22 cellular contexts compared by ENCODE assay signal in the genomic region with DNA sequence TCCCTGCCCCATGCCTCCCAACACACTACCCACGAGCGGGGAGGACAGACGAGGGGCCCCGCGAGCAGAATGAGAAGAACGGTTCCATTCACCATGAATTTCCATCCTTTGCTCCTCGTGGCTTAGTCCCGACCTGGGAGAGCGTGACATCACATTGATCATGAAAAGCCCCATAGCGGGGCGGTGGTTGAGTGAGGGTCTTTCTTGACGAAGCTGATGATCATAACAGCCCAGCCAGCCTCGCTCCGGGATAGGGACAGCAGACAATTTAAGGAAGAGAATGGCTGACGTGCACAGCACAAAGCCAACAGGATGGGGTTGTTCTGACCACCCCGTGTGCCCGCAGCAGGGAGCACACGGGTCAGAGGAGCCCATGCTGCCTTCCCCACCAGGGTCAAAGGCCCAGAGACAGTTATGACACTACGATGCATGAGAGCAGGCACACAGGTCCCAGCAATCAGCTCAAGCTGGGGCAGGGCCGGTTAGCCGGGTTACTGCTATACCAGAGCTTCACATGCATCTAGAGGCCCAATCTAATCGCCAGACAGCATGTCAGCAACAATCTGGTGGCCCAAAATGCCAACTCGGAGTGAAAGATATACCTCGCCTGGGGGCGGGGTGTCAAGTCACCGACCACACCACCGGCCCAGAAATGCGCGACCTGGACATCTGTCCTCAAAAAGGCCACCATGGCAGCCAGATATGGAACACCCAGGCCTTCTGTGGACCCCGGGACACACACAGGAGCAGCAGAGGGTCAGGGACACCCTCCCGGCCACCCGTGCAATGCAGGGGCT.
"Had no signal": no experiment of that assay in that cellular context is flagged by ENCODE, and none has a peak within 500 bp of the region (broad histone marks: within the 10 kb centered on the region; RNA-seq: fewer than 3 reads in every experiment).

No MANE protein-coding gene starts in this region.

- H3K9me3 ChIP-seq: colonic mucosa, gastrocnemius medialis, psoas muscle, uterus had no signal

- H3K79me2 ChIP-seq: parathyroid adenoma had no signal

- H3K4me3 Mint-ChIP-seq: activated CD4-positive, alpha-beta memory T cell treated with anti-CD3 and anti-CD28 coated beads, Interleukin-2, amount 10 ng/mL, durations not matched to agents 7 days and 5 days; activated CD4-positive, alpha-beta T cell treated with anti-CD3 and anti-CD28 coated beads, Interleukin-2, amount 10 ng/mL, durations not matched to agents 7 days and 5 days; naive thymus-derived CD8-positive, alpha-beta T cell; neural crest cell had no signal

- H3K9ac ChIP-seq: parathyroid adenoma had no signal

- H2AFZ ChIP-seq: parathyroid adenoma had no signal

- H3K27ac ChIP-seq: colonic mucosa, gastrocnemius medialis, parathyroid adenoma, psoas muscle, spleen, thoracic aorta, uterus had no signal

- H3K4me1 ChIP-seq: colonic mucosa, gastrocnemius medialis, parathyroid adenoma, psoas muscle, spleen, uterus had no signal

- H3K4me3 ChIP-seq: colonic mucosa, gastrocnemius medialis, psoas muscle, spleen, thoracic aorta, uterus had no signal

- H3K27ac Mint-ChIP-seq: activated CD4-positive, alpha-beta memory T cell treated with anti-CD3 and anti-CD28 coated beads, Interleukin-2, amount 10 ng/mL, durations not matched to agents 7 days and 5 days; activated CD4-positive, alpha-beta T cell treated with anti-CD3 and anti-CD28 coated beads, Interleukin-2, amount 10 ng/mL, durations not matched to agents 7 days and 5 days; naive thymus-derived CD8-positive, alpha-beta T cell had no signal

- H3K4me1 Mint-ChIP-seq: activated CD4-positive, alpha-beta T cell treated with anti-CD3 and anti-CD28 coated beads, Interleukin-2, amount 10 ng/mL, durations not matched to agents 7 days and 5 days; naive thymus-derived CD8-positive, alpha-beta T cell had no signal

- H3K27me3 ChIP-seq: colonic mucosa, gastrocnemius medialis, spleen, uterus had no signal

- H3K27me3 Mint-ChIP-seq: activated CD4-positive, alpha-beta memory T cell treated with anti-CD3 and anti-CD28 coated beads, Interleukin-2, amount 10 ng/mL, durations not matched to agents 7 days and 5 days; activated CD4-positive, alpha-beta T cell treated with anti-CD3 and anti-CD28 coated beads, Interleukin-2, amount 10 ng/mL, durations not matched to agents 7 days and 5 days; naive thymus-derived CD8-positive, alpha-beta T cell had no signal

- DNase-seq: activated CD4-positive, alpha-beta T cell treated with anti-CD3 and anti-CD28 coated beads for 1 hour; activated CD4-positive, alpha-beta T cell treated with anti-CD3 and anti-CD28 coated beads, Interleukin-2, amount 10 ng/mL, durations not matched to agents 7 days and 5 days; activated naive CD4-positive, alpha-beta T cell; activated T-cell treated with anti-CD3 and anti-CD28 coated beads, Interleukin-2, amount 50 U/mL, for 48 hours; cerebellar nuclear complex; effector CD8-positive, alpha-beta T cell; erythroblast; gastrocnemius medialis; glutamatergic neuron; left colon; naive thymus-derived CD8-positive, alpha-beta T cell; occipital lobe; psoas muscle; spleen; stimulated activated naive CD4-positive, alpha-beta T cell treated with Interleukin-2 at 50 U/mL for 16 hours; trophoblast cell; uterus had no signal

- H3K36me3 ChIP-seq: colonic mucosa, gastrocnemius medialis, spleen, thoracic aorta, uterus had no signal
